ENCODE assay signal across 9 cellular contexts in the genomic region with DNA sequence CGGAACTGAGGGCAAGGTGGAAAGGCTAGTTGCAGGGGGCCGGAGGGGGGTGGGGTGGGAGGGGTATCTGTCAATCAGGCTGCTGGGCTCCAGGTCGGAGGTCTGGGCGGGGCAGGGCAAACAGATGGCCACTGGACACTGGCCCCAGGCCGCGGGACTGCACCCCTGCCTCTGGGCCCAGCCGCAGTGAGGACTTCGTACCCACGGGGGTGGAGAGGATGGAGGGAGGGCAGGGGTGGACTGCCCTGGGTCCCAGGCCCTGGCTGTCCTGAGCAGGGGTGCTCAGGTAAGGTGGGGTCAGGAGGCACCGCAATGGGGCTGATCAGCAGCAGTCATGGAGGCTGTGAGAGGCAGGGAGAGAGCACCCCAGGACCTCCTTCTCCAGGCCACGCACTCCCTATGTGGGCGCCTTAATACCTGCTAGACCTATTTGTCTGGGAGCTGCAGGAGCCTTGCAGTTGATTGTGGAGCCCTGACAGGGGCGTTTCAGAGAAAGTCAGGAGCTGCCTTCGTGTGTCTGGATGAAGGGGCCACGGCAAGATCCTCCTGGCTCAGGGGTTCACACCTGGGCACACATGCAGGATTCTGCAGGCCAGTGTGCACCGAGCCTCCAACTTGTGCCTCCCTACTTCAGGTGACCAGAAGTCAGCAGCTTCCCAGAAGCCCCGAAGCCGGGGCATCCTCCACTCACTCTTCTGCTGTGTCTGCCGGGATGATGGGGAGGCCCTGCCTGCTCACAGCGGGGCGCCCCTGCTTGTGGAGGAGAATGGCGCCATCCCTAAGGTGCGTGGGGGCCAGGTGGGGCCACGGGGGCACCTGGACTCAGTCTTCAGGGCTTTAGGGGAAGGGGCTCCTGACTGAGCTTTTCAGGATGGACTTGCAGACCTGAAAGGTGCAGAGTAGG. TPM values are rescaled to one million over a fixed set of nuclear protein-coding genes. Genes with fewer than 3 reads are reported as not detected.
A peak's percentile ranks its signal among the peaks of the same experiment; 100 is the strongest.
DNase-seq lines count a peak whose midpoint lies in the region; ATAC-seq and TF ChIP-seq lines count a peak whose summit lies in the region.
"Had no signal": no experiment of that assay in that cellular context is flagged by ENCODE, and none has a peak within 500 bp of the region (broad histone marks: within the 10 kb centered on the region; RNA-seq: fewer than 3 reads in every experiment).

No MANE protein-coding gene starts in this region.

- DNase-seq in GM06990 (ENCODE audit: extremely low read depth, insufficient read length) (no peak), T-helper 17 cell (no peak), fibroblast of the aortic adventitia (ENCODE audit: low read depth) (no peak), progenitor cell of endocrine pancreas (ENCODE audit: low spot score, unreplicated experiment) (no peak), COLO668 (lab: John Stamatoyannopoulos, UW; ENCODE audit: unreplicated experiment) (no peak), omental fat pad (ENCODE audit: low spot score) (no peak)
- DNase-seq in effector CD4-positive, alpha-beta T cell: no peak

- H3K36me3 ChIP-seq in GM06990 (ENCODE audit: control insufficient read depth, insufficient read depth, low read length): peaks cover 11% of the 10 kb centered on the region

- H3K9me3 ChIP-seq in T-helper 17 cell (ENCODE audit: control insufficient read depth, low read length, poor library complexity, severe bottlenecking): no peaks in the 10 kb centered on the region

- TF ChIP-seq CTCF in GM06990 (IDR thresholded peaks at IDR 0.05; ENCODE audit: insufficient read depth, low read length, poor library complexity, severe bottlenecking) (no peak), fibroblast of the aortic adventitia (IDR thresholded peaks at IDR 0.05; ENCODE audit: insufficient read depth, low read length) (no peak), progenitor cell of endocrine pancreas (IDR thresholded peaks at IDR 0.05; ENCODE audit: unreplicated experiment) (no peak), omental fat pad (IDR thresholded peaks at IDR 0.05) (no peak)

- ATAC-seq in T-helper 17 cell: no peak
- ATAC-seq in omental fat pad (ENCODE audit: low FRiP score): no peak
- ATAC-seq in GM19467 (IDR thresholded peaks at IDR 0.05; ENCODE audit: unreplicated experiment): no peak

- peak overlapping the region; percentile 81 for H3K27ac Mint-ChIP-seq in T-helper 17 cell
- H3K27ac Mint-ChIP-seq in progenitor cell of endocrine pancreas: no peak overlapping the region

- no peaks in the 10 kb centered on the region for H3K27me3 ChIP-seq in GM06990 (replicated peaks; ENCODE audit: control insufficient read depth, insufficient read depth, low read length)

- H3K36me3 Mint-ChIP-seq in T-helper 17 cell (ENCODE audit: low read depth): peaks cover 2% of the 10 kb centered on the region
- H3K36me3 Mint-ChIP-seq in progenitor cell of endocrine pancreas (ENCODE audit: insufficient read depth): peaks cover 3% of the 10 kb centered on the region

- peak overlapping the region; percentile 97 for H3K4me3 Mint-ChIP-seq in T-helper 17 cell
- H3K4me3 Mint-ChIP-seq in progenitor cell of endocrine pancreas (ENCODE audit: low read depth): peak overlapping the region; percentile 91

- H3K27me3 Mint-ChIP-seq in T-helper 17 cell (no peaks in the 10 kb centered on the region), progenitor cell of endocrine pancreas (no peaks in the 10 kb centered on the region)

- H3K4me1 Mint-ChIP-seq in T-helper 17 cell (peaks cover 56% of the 10 kb centered on the region), progenitor cell of endocrine pancreas (ENCODE audit: low read depth) (peaks cover 18% of the 10 kb centered on the region)

- peak overlapping the region; percentile 88 for H3K4me3 ChIP-seq in GM06990 (replicated peaks; ENCODE audit: low read depth, low read length)
- H3K4me3 ChIP-seq in fibroblast of the aortic adventitia (ENCODE audit: low read depth, low read length): peak overlapping the region; percentile 77

- H3K9me3 Mint-ChIP-seq in progenitor cell of endocrine pancreas (ENCODE audit: low read depth): no peaks in the 10 kb centered on the region

RNA-seq across cellular contexts. Expression of a gene that starts 1.5 kb away (rescaled TPM):
- total RNA-seq in T-helper 17 cell (100 to 1,000 TPM; 109 to 132 TPM), fibroblast of the aortic adventitia (ENCODE audit: low replicate concordance) (53.6 and 70.4 TPM in 2 replicates), progenitor cell of endocrine pancreas (102 and 108 TPM in 2 replicates), omental fat pad (100 to 1,000 TPM in 2 of 4 donors, 10 to 100 TPM in 2; 77.6 to 147 (median 93.7) TPM)

RNA-seq across cellular contexts. Expression of a gene that starts 17.7 kb away (rescaled TPM):
- total RNA-seq in T-helper 17 cell (1 to 10 TPM in 1 of 2 donors, under 1 TPM in 1; 0.32 to 6.2 TPM), fibroblast of the aortic adventitia (ENCODE audit: low replicate concordance) (not detected in 2 replicates), progenitor cell of endocrine pancreas (281 and 305 TPM in 2 replicates), omental fat pad (not detected)
- total RNA-seq: LHCN-M2 had no signal

RNA-seq across cellular contexts. Expression of a gene that starts 19.1 kb away (rescaled TPM):
- total RNA-seq in T-helper 17 cell (10 to 100 TPM in 1 of 2 donors, 1 to 10 TPM in 1; 2.7 to 23.9 TPM), fibroblast of the aortic adventitia (ENCODE audit: low replicate concordance) (0.09 and 0.33 TPM in 2 replicates), progenitor cell of endocrine pancreas (0.33 and 0.34 TPM in 2 replicates), omental fat pad (100 to 1,000 TPM in 2 of 4 donors, 10 to 100 TPM in 2; 40.0 to 218 (median 127) TPM)

RNA-seq across cellular contexts. Expression of a gene that starts 44.5 kb away (rescaled TPM):
- not detected for total RNA-seq in T-helper 17 cell
- not detected in 2 replicates for total RNA-seq in fibroblast of the aortic adventitia (ENCODE audit: low replicate concordance)
- 3.3 and 3.8 TPM in 2 replicates for total RNA-seq in progenitor cell of endocrine pancreas
- not detected for total RNA-seq in omental fat pad
- total RNA-seq: LHCN-M2 had no signal

Comparison
In these comparisons a context has a peak if more than half of its experiments do, and no peak if none do; other contexts are left out.
1. RNA of a gene that starts 17.7 kb away (total RNA-seq): 281 to 305 TPM in progenitor cell of endocrine pancreas; 0.32 to 6.2 TPM in T-helper 17 cell, not detected in omental fat pad and not detected in fibroblast of the aortic adventitia; every median in the first group is over 10 times any median in the second.